1 cellular context compared by ENCODE assay signal in the genomic region with DNA sequence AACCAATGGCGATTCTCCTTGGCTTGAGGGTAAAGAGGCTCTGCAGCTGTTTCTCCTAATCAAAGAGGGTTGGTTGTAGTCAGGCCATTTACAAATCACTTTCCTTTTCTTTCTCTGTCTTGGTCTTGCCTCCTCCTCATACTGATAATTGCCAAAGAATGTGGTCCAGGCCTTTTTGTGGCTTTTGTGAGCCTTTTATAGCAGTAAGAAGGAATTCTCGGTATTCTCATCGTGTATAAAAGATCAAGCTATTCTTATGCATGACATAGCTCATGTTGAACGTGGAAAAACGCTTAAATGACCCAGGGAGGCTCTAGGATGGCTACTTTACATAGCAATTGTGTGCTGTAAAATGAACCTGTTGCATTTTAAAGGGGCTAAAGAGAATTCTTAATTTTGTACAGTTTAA.
TF ChIP-seq lines count a peak whose summit lies in the region.

No MANE protein-coding gene starts in this region.

TF ChIP-seq in SK-N-SH, 30 proteins besides CTCF, POLR2A, EP300 and RAD21 (continued from another document):
- TF ChIP-seq, protein P1, sequence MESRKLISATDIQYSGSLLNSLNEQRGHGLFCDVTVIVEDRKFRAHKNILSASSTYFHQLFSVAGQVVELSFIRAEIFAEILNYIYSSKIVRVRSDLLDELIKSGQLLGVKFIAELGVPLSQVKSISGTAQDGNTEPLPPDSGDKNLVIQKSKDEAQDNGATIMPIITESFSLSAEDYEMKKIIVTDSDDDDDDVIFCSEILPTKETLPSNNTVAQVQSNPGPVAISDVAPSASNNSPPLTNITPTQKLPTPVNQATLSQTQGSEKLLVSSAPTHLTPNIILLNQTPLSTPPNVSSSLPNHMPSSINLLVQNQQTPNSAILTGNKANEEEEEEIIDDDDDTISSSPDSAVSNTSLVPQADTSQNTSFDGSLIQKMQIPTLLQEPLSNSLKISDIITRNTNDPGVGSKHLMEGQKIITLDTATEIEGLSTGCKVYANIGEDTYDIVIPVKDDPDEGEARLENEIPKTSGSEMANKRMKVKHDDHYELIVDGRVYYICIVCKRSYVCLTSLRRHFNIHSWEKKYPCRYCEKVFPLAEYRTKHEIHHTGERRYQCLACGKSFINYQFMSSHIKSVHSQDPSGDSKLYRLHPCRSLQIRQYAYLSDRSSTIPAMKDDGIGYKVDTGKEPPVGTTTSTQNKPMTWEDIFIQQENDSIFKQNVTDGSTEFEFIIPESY (IDR thresholded peaks at IDR 0.05; ENCODE audit: borderline replicate concordance, low read depth): no peak
- peak; percentile 59 for TF ChIP-seq TCF12 (IDR thresholded peaks at IDR 0.05)
- no peak for TF ChIP-seq TAF1 (IDR thresholded peaks at IDR 0.05; ENCODE audit: borderline replicate concordance, low read depth, low read length)
- no peak for TF ChIP-seq RCOR1 (IDR thresholded peaks at IDR 0.05; ENCODE audit: low read length)
- TF ChIP-seq ELF1 (IDR thresholded peaks at IDR 0.05): no peak
- TF ChIP-seq, protein P2, sequence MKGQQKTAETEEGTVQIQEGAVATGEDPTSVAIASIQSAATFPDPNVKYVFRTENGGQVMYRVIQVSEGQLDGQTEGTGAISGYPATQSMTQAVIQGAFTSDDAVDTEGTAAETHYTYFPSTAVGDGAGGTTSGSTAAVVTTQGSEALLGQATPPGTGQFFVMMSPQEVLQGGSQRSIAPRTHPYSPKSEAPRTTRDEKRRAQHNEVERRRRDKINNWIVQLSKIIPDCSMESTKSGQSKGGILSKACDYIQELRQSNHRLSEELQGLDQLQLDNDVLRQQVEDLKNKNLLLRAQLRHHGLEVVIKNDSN (IDR thresholded peaks at IDR 0.05; ENCODE audit: borderline replicate concordance, low read depth): no peak
- no peak for TF ChIP-seq FOXM1 (IDR thresholded peaks at IDR 0.05; ENCODE audit: low read depth)
- TF ChIP-seq MXI1 (IDR thresholded peaks at IDR 0.05; ENCODE audit: low read depth, low read length): no peak
- TF ChIP-seq POLR2AphosphoS5 (IDR thresholded peaks at IDR 0.05; ENCODE audit: low read depth, low read length): peak; percentile 28; the same call in 1 of the 2 replicates
- peak; percentile 34; the same call in 1 of the 2 replicates for TF ChIP-seq NFIC (IDR thresholded peaks at IDR 0.05; ENCODE audit: borderline replicate concordance)
- TF ChIP-seq JUND (IDR thresholded peaks at IDR 0.05): peak; percentile 22
- TF ChIP-seq TEAD4 (IDR thresholded peaks at IDR 0.05; ENCODE audit: borderline replicate concordance, insufficient read depth): peak; percentile 68; the same call in 1 of the 2 replicates
